Comparison of ENCODE assay signal across 14 cellular contexts in the genomic region with DNA sequence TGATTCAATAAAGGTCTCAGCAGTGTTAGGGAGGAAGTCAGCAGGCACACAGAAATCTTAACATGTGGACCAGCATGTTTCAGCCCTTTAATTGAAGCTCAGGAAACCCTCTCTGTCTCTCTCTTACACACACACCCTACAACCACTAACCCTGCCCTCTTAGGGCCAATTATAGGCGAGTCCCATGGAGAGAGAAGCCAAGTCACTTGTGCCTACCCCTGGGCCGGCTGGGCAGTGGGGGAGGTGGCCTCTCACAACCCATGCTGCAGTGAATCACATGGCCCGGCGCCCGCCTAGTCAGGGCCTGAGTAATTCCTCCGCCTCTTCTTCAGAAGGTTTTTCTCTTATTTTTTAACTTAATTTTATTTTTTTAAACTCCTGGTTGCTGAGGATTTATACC. TPM values are rescaled to one million over a fixed set of nuclear protein-coding genes. Genes with fewer than 3 reads are reported as not detected.
DNase-seq lines count a peak whose midpoint lies in the region; ATAC-seq and TF ChIP-seq lines count a peak whose summit lies in the region.
"Had no signal": no experiment of that assay in that cellular context is flagged by ENCODE, and none has a peak within 500 bp of the region (broad histone marks: within the 10 kb centered on the region; RNA-seq: fewer than 3 reads in every experiment).

No MANE protein-coding gene starts in this region.

- no peaks in the 10 kb centered on the region for H3K9me3 ChIP-seq in skeletal muscle satellite cell (replicated peaks; ENCODE audit: low read length)
- H3K9me3 ChIP-seq in stomach, result peaks cover 0 to 6% (median 3%) of the 10 kb centered on the region in 4 donors

- TF ChIP-seq POLR2A in stomach (IDR thresholded peaks at IDR 0.05), result no peak

- DNase-seq in GOT3 (lab: John Stamatoyannopoulos, UW), result peak; percentile 9
- peak; percentile 77 for DNase-seq in fibroblast of mammary gland (ENCODE audit: low read depth)
- no peak for DNase-seq in activated CD4-positive, alpha-beta T cell treated with anti-CD3 and anti-CD28 coated beads, Interleukin-2, amount 50 U/mL, for 1 hour
- no peak for DNase-seq in stomach
- DNase-seq in SK-N-DZ (ENCODE audit: low spot score), result no peak
- DNase-seq: activated CD4-positive, alpha-beta T cell treated with anti-CD3 and anti-CD28 coated beads for 36 hours; activated gamma-delta T cell; effector CD4-positive, alpha-beta T cell; KG1; SHP77 treated with DMSO at 0.1 percent for 48 hours; stimulated activated CD4-positive, alpha-beta T cell treated with anti-CD3 and anti-CD28 coated beads, Interleukin-4, amount 100 ng/mL, for 4 hours had no signal

- TF ChIP-seq EP300 in stomach (IDR thresholded peaks at IDR 0.05), result no peak

- no peak overlapping the region for H3K27ac ChIP-seq in stomach

- H3K36me3 ChIP-seq in skeletal muscle satellite cell (ENCODE audit: insufficient read depth, low read length) (no peaks in the 10 kb centered on the region), stomach (no peaks in the 10 kb centered on the region)

- peak overlapping the region; percentile 10 for H3K9ac ChIP-seq in skeletal muscle satellite cell (ENCODE audit: low read depth, low read length)

- WGBS in stomach, 5 donors, result 50 to 70% (median 61%) methylated on average over 4 to 6 of the region's 6 CpGs

- H3K4me1 ChIP-seq in skeletal muscle satellite cell (ENCODE audit: control insufficient read depth, insufficient read depth, low read length) (peaks cover 31% of the 10 kb centered on the region), stomach (peaks cover 0 to 18% (median 4%) of the 10 kb centered on the region in 4 donors)

- TF ChIP-seq CTCF in fibroblast of mammary gland (conservative IDR thresholded peaks at IDR 0.05; ENCODE audit: control insufficient read depth, insufficient read depth, low read depth, low read length), result no peak
- TF ChIP-seq CTCF in stomach (IDR thresholded peaks at IDR 0.05), result no peak

- peak; percentile 57 for ATAC-seq in SK-N-SH treated with all-trans-retinoic acid at 6 μM for 48 hours
- ATAC-seq: activated CD4-positive, alpha-beta T cell treated with anti-CD3 and anti-CD28 coated beads for 36 hours; natural killer cell treated with Interleukin-12 subunit alpha and Interleukin-12 subunit beta and Interleukin-15 and Interleukin-18, amount 100 ng/mL, for 72 hours had no signal

- H3K27me3 ChIP-seq in skeletal muscle satellite cell (ENCODE audit: control insufficient read depth, insufficient read depth, low read length) (no peaks in the 10 kb centered on the region), stomach (peaks cover 0 to 10% (median 7%) of the 10 kb centered on the region in 3 donors)

- intact Hi-C loops in stomach (cut with DNase I; ENCODE audit: low total_unique reads), result no loop called here

- H3K4me3 ChIP-seq in fibroblast of mammary gland (ENCODE audit: control insufficient read depth, low read depth, low read length) (no peak overlapping the region), skeletal muscle satellite cell (ENCODE audit: low read length) (peak overlapping the region; percentile 25), stomach (no peak overlapping the region)

- peak overlapping the region; percentile 85 for H3K4me2 ChIP-seq in skeletal muscle satellite cell (ENCODE audit: low read length)

TF ChIP-seq in SK-N-SH treated with all-trans-retinoic acid at 6 μM for 48 hours, 23 proteins besides CTCF, POLR2A, EP300 and RAD21:
- TF ChIP-seq BACH2 (CRISPR knock-in tag; IDR thresholded peaks at IDR 0.05; ENCODE audit: borderline replicate concordance), result no peak

RNA-seq across cellular contexts. Expression of gene FGD1, which starts 3.7 kb away (rescaled TPM):
- 6.1 and 7.4 TPM in 2 replicates for total RNA-seq in skeletal muscle satellite cell (2012; rRNA removed)
- 10 to 100 TPM in 1 of 5 donors, 1 to 10 TPM in 3, not detected in 1; 1.8 to 15.9 (median 3.9) TPM for total RNA-seq in stomach
- polyA plus RNA-seq in stomach, result 1 to 10 TPM in 2 of 3 donors, under 1 TPM in 1; 0.76 to 3.3 (median 3.1) TPM
- 6.3 and 7.4 TPM in 2 replicates for polyA plus RNA-seq in SK-N-DZ (2014; cell fraction: cytosol; rRNA removed)
- 4.9 and 9.6 TPM in 2 replicates for polyA plus RNA-seq in SK-N-DZ (2014; cell fraction: nucleus; rRNA removed)
- total RNA-seq: natural killer cell treated with Interleukin-12 subunit alpha and Interleukin-12 subunit beta and Interleukin-15 and Interleukin-18, amount 100 ng/mL, for 72 hours had no signal

RNA-seq across cellular contexts. Expression of gene GNL3L, which starts 37.7 kb away (rescaled TPM):
- 46.3 and 58.8 TPM in 2 replicates for total RNA-seq in skeletal muscle satellite cell (2012; rRNA removed)
- 10 to 100 TPM; 12.1 to 60.7 (median 34.5) TPM for total RNA-seq in stomach
- 1 to 10 TPM; 3.0 to 5.5 (median 5.3) TPM for polyA plus RNA-seq in stomach
- 28.0 and 37.7 TPM in 2 replicates for polyA plus RNA-seq in SK-N-DZ (2014; cell fraction: cytosol; rRNA removed)
- 28.1 and 32.5 TPM in 2 replicates for polyA plus RNA-seq in SK-N-DZ (2014; cell fraction: nucleus; rRNA removed)

RNA-seq across cellular contexts. Expression of gene TSR2, which starts 52.1 kb away (rescaled TPM):
- 5.9 and 6.8 TPM in 2 replicates for total RNA-seq in skeletal muscle satellite cell (2012; rRNA removed)
- 10 to 100 TPM in 4 of 5 donors, not detected in 1; 12.5 to 42.0 (median 17.0) TPM for total RNA-seq in stomach
- 10 to 100 TPM; 28.8 to 48.1 (median 46.0) TPM for polyA plus RNA-seq in stomach
- polyA plus RNA-seq in SK-N-DZ (2014; cell fraction: cytosol; rRNA removed), result 20.1 and 27.1 TPM in 2 replicates
- 8.6 and 13.9 TPM in 2 replicates for polyA plus RNA-seq in SK-N-DZ (2014; cell fraction: nucleus; rRNA removed)

Comparison
In these comparisons a context has a peak if more than half of its experiments do, and no peak if none do; other contexts are left out.
1. DNase-seq: peak in GOT3 (single experiment) and fibroblast of mammary gland (single experiment); none in activated CD4-positive, alpha-beta T cell treated with anti-CD3 and anti-CD28 coated beads, Interleukin-2, amount 50 U/mL, for 1 hour (single experiment), stomach (single experiment) and SK-N-DZ (single experiment).